ENCODE assay signal across 1 cellular context in genomic region chr1:247487057-247487456, GRCh38.
TF ChIP-seq lines count a peak whose summit lies in the region.

No MANE protein-coding gene starts in this region.

TF ChIP-seq in GM23338, 12 proteins besides CTCF, POLR2A, EP300 and RAD21 (continued from another document):
- TF ChIP-seq ZNF462 (CRISPR knock-in tag; IDR thresholded peaks at IDR 0.05) (no peak), STAT1 (IDR thresholded peaks at IDR 0.05; ENCODE audit: unreplicated experiment) (no peak), ETS1 (IDR thresholded peaks at IDR 0.05) (no peak), ZNF114 (CRISPR knock-in tag; IDR thresholded peaks at IDR 0.05) (no peak), REST (IDR thresholded peaks at IDR 0.05; ENCODE audit: unreplicated experiment) (no peak), EZH2 (IDR thresholded peaks at IDR 0.05; ENCODE audit: low read depth, unreplicated experiment) (no peak), CREB1 (CRISPR knock-in tag; IDR thresholded peaks at IDR 0.05; ENCODE audit: low read depth) (no peak)
TF ChIP-seq in GM23338: peak in this region for 0.
